In genomic region chr2:207530160-207531023, GRCh38 we compare ENCODE assay signal across 1 cellular context.
TF ChIP-seq lines count a peak whose summit lies in the region.

No MANE protein-coding gene starts in this region.

TF ChIP-seq in HEK293, 187 proteins besides CTCF, POLR2A, EP300 and RAD21 (continued from another document and continues in another):
- peak; percentile 30; the same call in 1 of the 2 replicates for TF ChIP-seq ZBTB10 (tag by site-specific recombination; IDR thresholded peaks at IDR 0.05)
- TF ChIP-seq ZNF341 (tag by site-specific recombination; IDR thresholded peaks at IDR 0.05; ENCODE audit: low read depth) = peak; percentile 39
- no peak for TF ChIP-seq HOXD13 (CRISPR knock-in tag; IDR thresholded peaks at IDR 0.05; ENCODE audit: borderline replicate concordance)
- TF ChIP-seq ZNF404 (tag by site-specific recombination; IDR thresholded peaks at IDR 0.05) = no peak
- no peak for TF ChIP-seq ZNF26 (tag by site-specific recombination; IDR thresholded peaks at IDR 0.05)
- TF ChIP-seq ZNF10 (tag by site-specific recombination; IDR thresholded peaks at IDR 0.05) = peak; percentile 29; the same call in 1 of the 2 replicates
- peak; percentile 68 for TF ChIP-seq PRDM10 (tag by site-specific recombination; IDR thresholded peaks at IDR 0.05)
- TF ChIP-seq, protein P1, sequence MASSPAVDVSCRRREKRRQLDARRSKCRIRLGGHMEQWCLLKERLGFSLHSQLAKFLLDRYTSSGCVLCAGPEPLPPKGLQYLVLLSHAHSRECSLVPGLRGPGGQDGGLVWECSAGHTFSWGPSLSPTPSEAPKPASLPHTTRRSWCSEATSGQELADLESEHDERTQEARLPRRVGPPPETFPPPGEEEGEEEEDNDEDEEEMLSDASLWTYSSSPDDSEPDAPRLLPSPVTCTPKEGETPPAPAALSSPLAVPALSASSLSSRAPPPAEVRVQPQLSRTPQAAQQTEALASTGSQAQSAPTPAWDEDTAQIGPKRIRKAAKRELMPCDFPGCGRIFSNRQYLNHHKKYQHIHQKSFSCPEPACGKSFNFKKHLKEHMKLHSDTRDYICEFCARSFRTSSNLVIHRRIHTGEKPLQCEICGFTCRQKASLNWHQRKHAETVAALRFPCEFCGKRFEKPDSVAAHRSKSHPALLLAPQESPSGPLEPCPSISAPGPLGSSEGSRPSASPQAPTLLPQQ (tag by site-specific recombination; IDR thresholded peaks at IDR 0.05) = no peak
- TF ChIP-seq ZNF600 (tag by site-specific recombination; IDR thresholded peaks at IDR 0.05) = peak; percentile 56; the same call in 1 of the 2 replicates
- TF ChIP-seq ZBTB11 (tag by site-specific recombination; conservative IDR thresholded peaks at IDR 0.05; ENCODE audit: low read depth) = peak; percentile 70; the same call in 1 of the 2 replicates
- peak; percentile 57 for TF ChIP-seq GLIS2 (tag by site-specific recombination; IDR thresholded peaks at IDR 0.05)
- TF ChIP-seq, protein P2, sequence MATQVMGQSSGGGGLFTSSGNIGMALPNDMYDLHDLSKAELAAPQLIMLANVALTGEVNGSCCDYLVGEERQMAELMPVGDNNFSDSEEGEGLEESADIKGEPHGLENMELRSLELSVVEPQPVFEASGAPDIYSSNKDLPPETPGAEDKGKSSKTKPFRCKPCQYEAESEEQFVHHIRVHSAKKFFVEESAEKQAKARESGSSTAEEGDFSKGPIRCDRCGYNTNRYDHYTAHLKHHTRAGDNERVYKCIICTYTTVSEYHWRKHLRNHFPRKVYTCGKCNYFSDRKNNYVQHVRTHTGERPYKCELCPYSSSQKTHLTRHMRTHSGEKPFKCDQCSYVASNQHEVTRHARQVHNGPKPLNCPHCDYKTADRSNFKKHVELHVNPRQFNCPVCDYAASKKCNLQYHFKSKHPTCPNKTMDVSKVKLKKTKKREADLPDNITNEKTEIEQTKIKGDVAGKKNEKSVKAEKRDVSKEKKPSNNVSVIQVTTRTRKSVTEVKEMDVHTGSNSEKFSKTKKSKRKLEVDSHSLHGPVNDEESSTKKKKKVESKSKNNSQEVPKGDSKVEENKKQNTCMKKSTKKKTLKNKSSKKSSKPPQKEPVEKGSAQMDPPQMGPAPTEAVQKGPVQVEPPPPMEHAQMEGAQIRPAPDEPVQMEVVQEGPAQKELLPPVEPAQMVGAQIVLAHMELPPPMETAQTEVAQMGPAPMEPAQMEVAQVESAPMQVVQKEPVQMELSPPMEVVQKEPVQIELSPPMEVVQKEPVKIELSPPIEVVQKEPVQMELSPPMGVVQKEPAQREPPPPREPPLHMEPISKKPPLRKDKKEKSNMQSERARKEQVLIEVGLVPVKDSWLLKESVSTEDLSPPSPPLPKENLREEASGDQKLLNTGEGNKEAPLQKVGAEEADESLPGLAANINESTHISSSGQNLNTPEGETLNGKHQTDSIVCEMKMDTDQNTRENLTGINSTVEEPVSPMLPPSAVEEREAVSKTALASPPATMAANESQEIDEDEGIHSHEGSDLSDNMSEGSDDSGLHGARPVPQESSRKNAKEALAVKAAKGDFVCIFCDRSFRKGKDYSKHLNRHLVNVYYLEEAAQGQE (tag by site-specific recombination; IDR thresholded peaks at IDR 0.05) = no peak
- peak; percentile 61; the same call in 1 of the 2 replicates for TF ChIP-seq ZBTB20 (tag by site-specific recombination; IDR thresholded peaks at IDR 0.05)
- no peak for TF ChIP-seq BCL11A (tag by site-specific recombination; IDR thresholded peaks at IDR 0.05; ENCODE audit: low read depth)
- TF ChIP-seq ZNF830 (tag by site-specific recombination; IDR thresholded peaks at IDR 0.05; ENCODE audit: low read depth) = no peak
- TF ChIP-seq ZNF37A (tag by site-specific recombination; IDR thresholded peaks at IDR 0.05) = no peak
- no peak for TF ChIP-seq ZNF792 (tag by site-specific recombination; IDR thresholded peaks at IDR 0.05)
- TF ChIP-seq REPIN1 (tag by site-specific recombination; IDR thresholded peaks at IDR 0.05; ENCODE audit: low read depth) = 0 out of 2 replicates have a peak, but pooled peaks have one; percentile 74
- 0 out of 2 replicates have a peak, but pooled peaks have one; percentile 2 for TF ChIP-seq OSR2 (tag by site-specific recombination; IDR thresholded peaks at IDR 0.05)
- TF ChIP-seq ZBTB1 (tag by site-specific recombination; IDR thresholded peaks at IDR 0.05) = no peak
- TF ChIP-seq PRDM1 (tag by site-specific recombination; IDR thresholded peaks at IDR 0.05) = peak; percentile 83
- TF ChIP-seq ZNF248 (tag by site-specific recombination; IDR thresholded peaks at IDR 0.05) = no peak
- 0 out of 2 replicates have a peak, but pooled peaks have one; percentile 22 for TF ChIP-seq MZF1 (tag by site-specific recombination; IDR thresholded peaks at IDR 0.05; ENCODE audit: borderline replicate concordance)
- TF ChIP-seq, protein P3, sequence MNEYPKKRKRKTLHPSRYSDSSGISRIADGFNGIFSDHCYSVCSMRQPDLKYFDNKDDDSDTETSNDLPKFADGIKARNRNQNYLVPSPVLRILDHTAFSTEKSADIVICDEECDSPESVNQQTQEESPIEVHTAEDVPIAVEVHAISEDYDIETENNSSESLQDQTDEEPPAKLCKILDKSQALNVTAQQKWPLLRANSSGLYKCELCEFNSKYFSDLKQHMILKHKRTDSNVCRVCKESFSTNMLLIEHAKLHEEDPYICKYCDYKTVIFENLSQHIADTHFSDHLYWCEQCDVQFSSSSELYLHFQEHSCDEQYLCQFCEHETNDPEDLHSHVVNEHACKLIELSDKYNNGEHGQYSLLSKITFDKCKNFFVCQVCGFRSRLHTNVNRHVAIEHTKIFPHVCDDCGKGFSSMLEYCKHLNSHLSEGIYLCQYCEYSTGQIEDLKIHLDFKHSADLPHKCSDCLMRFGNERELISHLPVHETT (tag by site-specific recombination; IDR thresholded peaks at IDR 0.05) = 0 out of 2 replicates have a peak, but pooled peaks have one; percentile 46
- TF ChIP-seq, protein P4, sequence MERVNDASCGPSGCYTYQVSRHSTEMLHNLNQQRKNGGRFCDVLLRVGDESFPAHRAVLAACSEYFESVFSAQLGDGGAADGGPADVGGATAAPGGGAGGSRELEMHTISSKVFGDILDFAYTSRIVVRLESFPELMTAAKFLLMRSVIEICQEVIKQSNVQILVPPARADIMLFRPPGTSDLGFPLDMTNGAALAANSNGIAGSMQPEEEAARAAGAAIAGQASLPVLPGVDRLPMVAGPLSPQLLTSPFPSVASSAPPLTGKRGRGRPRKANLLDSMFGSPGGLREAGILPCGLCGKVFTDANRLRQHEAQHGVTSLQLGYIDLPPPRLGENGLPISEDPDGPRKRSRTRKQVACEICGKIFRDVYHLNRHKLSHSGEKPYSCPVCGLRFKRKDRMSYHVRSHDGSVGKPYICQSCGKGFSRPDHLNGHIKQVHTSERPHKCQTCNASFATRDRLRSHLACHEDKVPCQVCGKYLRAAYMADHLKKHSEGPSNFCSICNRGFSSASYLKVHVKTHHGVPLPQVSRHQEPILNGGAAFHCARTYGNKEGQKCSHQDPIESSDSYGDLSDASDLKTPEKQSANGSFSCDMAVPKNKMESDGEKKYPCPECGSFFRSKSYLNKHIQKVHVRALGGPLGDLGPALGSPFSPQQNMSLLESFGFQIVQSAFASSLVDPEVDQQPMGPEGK (tag by site-specific recombination; IDR thresholded peaks at IDR 0.05) = peak; percentile 89
- TF ChIP-seq YY2 (tag by site-specific recombination; IDR thresholded peaks at IDR 0.05) = peak; percentile 72; the same call in 1 of the 2 replicates
- TF ChIP-seq ZNF292 (tag by site-specific recombination; IDR thresholded peaks at IDR 0.05; ENCODE audit: borderline replicate concordance, low read depth) = no peak
- no peak for TF ChIP-seq ZFP41 (tag by site-specific recombination; IDR thresholded peaks at IDR 0.05; ENCODE audit: borderline replicate concordance)
- no peak for TF ChIP-seq ZNF513 (tag by site-specific recombination; IDR thresholded peaks at IDR 0.05)
- 0 out of 2 replicates have a peak, but pooled peaks have one; percentile 32 for TF ChIP-seq ZNF324 (tag by site-specific recombination; IDR thresholded peaks at IDR 0.05)
